In the genomic region with DNA sequence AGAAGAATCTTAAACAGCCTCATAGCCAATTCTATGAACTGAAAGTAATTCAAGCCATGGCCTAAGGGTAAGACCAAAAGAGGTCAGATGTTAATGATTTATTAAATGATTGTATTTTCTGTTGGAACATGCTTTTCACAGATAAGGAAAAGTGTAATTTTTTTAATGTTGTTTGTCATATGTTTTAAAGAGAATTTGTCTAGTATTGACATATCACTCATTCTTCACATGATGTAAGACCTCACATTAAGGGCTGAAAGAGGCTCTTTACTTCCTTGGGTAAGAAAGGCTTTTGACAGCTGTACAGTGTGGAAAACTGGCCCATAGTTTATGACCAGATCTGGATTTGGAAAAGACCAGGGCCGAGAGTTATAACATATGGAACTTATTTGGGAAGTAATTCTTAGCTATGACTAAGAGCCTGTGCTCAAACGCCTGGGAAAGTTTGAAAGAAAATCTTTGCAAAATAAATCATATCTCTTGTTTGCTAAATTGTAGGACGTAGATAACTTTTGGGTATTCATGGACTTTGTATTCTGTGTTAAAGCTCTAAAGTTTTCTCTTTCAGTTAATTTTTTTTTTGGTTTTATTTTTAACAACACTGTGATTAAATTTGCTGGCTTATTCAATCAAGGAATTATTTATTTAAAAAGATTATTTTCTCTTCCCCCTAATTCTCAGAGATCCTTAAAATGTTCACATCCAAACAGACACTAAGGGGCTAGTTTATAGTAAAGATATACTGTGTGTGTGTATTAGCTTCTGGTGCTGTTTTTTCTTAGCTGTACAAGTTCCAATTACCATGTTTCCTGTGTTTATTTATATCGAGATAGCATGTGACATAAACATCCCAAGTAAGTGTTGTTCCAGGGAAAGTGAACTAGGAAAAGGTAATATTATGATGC, we compare ENCODE assay signal across 11 cellular contexts.
DNase-seq lines count a peak whose midpoint lies in the region; ATAC-seq and TF ChIP-seq lines count a peak whose summit lies in the region.
"Had no signal": no experiment of that assay in that cellular context is flagged by ENCODE, and none has a peak within 500 bp of the region (broad histone marks: within the 10 kb centered on the region; RNA-seq: fewer than 3 reads in every experiment).

No MANE protein-coding gene starts in this region.

- intact Hi-C loops in breast epithelium (cut with DNase I; ENCODE audit: low total_unique reads) (no loop called here), mammary epithelial cell (cut with micrococcal nuclease) (no loop called here), aorta (cut with DNase I) (no loop called here)

- no TSS peak for BruUV-seq in mammary epithelial cell (replicated peaks; lab: Mats Ljungman, UMichigan)

- H3K4me1 ChIP-seq in breast epithelium (no peaks in the 10 kb centered on the region), mammary epithelial cell (ENCODE audit: insufficient read depth, low read length) (peaks cover 14% of the 10 kb centered on the region), mesenchymal stem cell (ENCODE audit: control insufficient read depth, insufficient read depth, low read depth, low read length) (peaks cover 3% of the 10 kb centered on the region), aorta (ENCODE audit: control insufficient read depth in 1 of 2, insufficient read depth in 2 of 2, low read length in 2 of 2) (no peaks in the 10 kb centered on the region)
- H3K4me1 ChIP-seq: parathyroid adenoma had no signal

- H3K9me3 ChIP-seq in breast epithelium (no peaks in the 10 kb centered on the region), mammary epithelial cell (replicated peaks; ENCODE audit: insufficient read depth, low read length) (no peaks in the 10 kb centered on the region), mesenchymal stem cell (ENCODE audit: control insufficient read depth, low read length) (no peaks in the 10 kb centered on the region), aorta (ENCODE audit: control insufficient read depth, low read length) (no peaks in the 10 kb centered on the region), MG63 (no peaks in the 10 kb centered on the region)

- H3K23ac ChIP-seq in mesenchymal stem cell (ENCODE audit: low read length in 2 of 2), result no peak overlapping the region

- no peak for DNase-seq in breast epithelium (ENCODE audit: low spot score in 2 of 2)
- DNase-seq in mammary epithelial cell, result no peak
- DNase-seq in dedifferentiated amniotic fluid mesenchymal stem cell (ENCODE audit: extremely low spot score), result peak; percentile 96
- peak; percentile 83 for DNase-seq in mesenchymal stem cell
- no peak for DNase-seq in aorta
- no peak for DNase-seq in NCI-H526 (lab: John Stamatoyannopoulos, UW)
- no peak for DNase-seq in germinal center (ENCODE audit: low spot score)
- no peak for DNase-seq in MG63
- DNase-seq: activated CD4-positive, alpha-beta T cell treated with anti-CD3 and anti-CD28 coated beads, Interleukin-2, amount 10 ng/mL, durations not matched to agents 7 days and 5 days; activated naive CD4-positive, alpha-beta T cell treated with anti-CD3 and anti-CD28 coated beads for 36 hours had no signal

- no peak overlapping the region for H4K91ac ChIP-seq in mesenchymal stem cell (ENCODE audit: low read length)

- H2BK5ac ChIP-seq in mesenchymal stem cell (ENCODE audit: low read depth, low read length, poor library complexity, severe bottlenecking), result no peak overlapping the region

- H2BK15ac ChIP-seq in mesenchymal stem cell (ENCODE audit: low read depth, poor library complexity, severe bottlenecking), result no peak overlapping the region

- H2BK120ac ChIP-seq in mesenchymal stem cell (ENCODE audit: low read depth, low read length), result no peak overlapping the region

- 97% methylated on average over 4 of the region's 4 CpGs for WGBS in mammary epithelial cell (ENCODE audit: low coverage, missing lambda C conversion rate)
- WGBS in mesenchymal stem cell, result 5% methylated on average over 2 of the region's 4 CpGs
- 5% methylated on average over 4 of the region's 4 CpGs for WGBS in aorta, 2 donors

- peak; percentile 67 for ATAC-seq in aorta (ENCODE audit: low FRiP score)

- H3K36me3 ChIP-seq in breast epithelium, result no peaks in the 10 kb centered on the region
- no peaks in the 10 kb centered on the region for H3K36me3 ChIP-seq in mammary epithelial cell (ENCODE audit: insufficient read depth, low read length)
- no peaks in the 10 kb centered on the region for H3K36me3 ChIP-seq in mesenchymal stem cell (ENCODE audit: control insufficient read depth in 1 of 2, insufficient read depth in 2 of 2, low read depth in 1 of 2, low read length in 2 of 2)
- H3K36me3 ChIP-seq in aorta (ENCODE audit: control insufficient read depth in 1 of 2, insufficient read depth in 2 of 2, low read length in 1 of 2), result no peaks in the 10 kb centered on the region
- no peaks in the 10 kb centered on the region for H3K36me3 ChIP-seq in MG63

- H3K79me2 ChIP-seq in mammary epithelial cell (ENCODE audit: insufficient read depth, low read length), result no peaks in the 10 kb centered on the region
- H3K79me2 ChIP-seq: parathyroid adenoma had no signal

- H2AK5ac ChIP-seq in mesenchymal stem cell (ENCODE audit: low read length, severe bottlenecking), result no peak overlapping the region

- H3K27me3 ChIP-seq in breast epithelium, result no peaks in the 10 kb centered on the region
- H3K27me3 ChIP-seq in mammary epithelial cell (ENCODE audit: insufficient read depth, low read length), result no peaks in the 10 kb centered on the region
- H3K27me3 ChIP-seq in mesenchymal stem cell (ENCODE audit: control insufficient read depth in 1 of 2, insufficient read depth in 1 of 2, low read length in 2 of 2), result no peaks in the 10 kb centered on the region
- H3K27me3 ChIP-seq in aorta (ENCODE audit: control insufficient read depth in 1 of 2, insufficient read depth in 2 of 2, low read length in 1 of 2), result no peaks in the 10 kb centered on the region
- no peaks in the 10 kb centered on the region for H3K27me3 ChIP-seq in MG63

- H3K4ac ChIP-seq in mesenchymal stem cell (ENCODE audit: low read depth in 1 of 2, low read length in 2 of 2), result peak overlapping the region in 1 of 2 experiments; percentile 7

- no peaks in the 10 kb centered on the region for H4K20me1 ChIP-seq in mammary epithelial cell (ENCODE audit: insufficient read depth, low read length)

- no peak for TF ChIP-seq POLR2A in breast epithelium (IDR thresholded peaks at IDR 0.05)

- no peak overlapping the region for H2AFZ ChIP-seq in mammary epithelial cell (ENCODE audit: low read depth, low read length)
- no peak overlapping the region for H2AFZ ChIP-seq in mesenchymal stem cell (ENCODE audit: low read depth, low read length)
- H2AFZ ChIP-seq: parathyroid adenoma had no signal

- dilution Hi-C loops in mammary epithelial cell (cut with HindIII; ENCODE audit: low sequenced_read_pairs), result loop anchor here (25.0 kb wide), 1 partner anchor 262 kb away; no protein-coding TSS in a partner anchor

- CTCF ChIA-PET in mammary epithelial cell (lab: Charles Lee; ENCODE audit: low non-redundant PET), result no interaction called here

- H2BK12ac ChIP-seq in mesenchymal stem cell (ENCODE audit: low read length in 2 of 2), result no peak overlapping the region

- in situ Hi-C loops in mammary epithelial cell (cut with MboI; ENCODE audit: low sequenced_read_pairs in 2 of 2), result no loop called here

- H3K4me2 ChIP-seq in mammary epithelial cell (ENCODE audit: insufficient read depth, low read depth, low read length), result no peak overlapping the region
- no peak overlapping the region for H3K4me2 ChIP-seq in mesenchymal stem cell (ENCODE audit: low read length, poor library complexity, severe bottlenecking)

- peaks cover 17% of the 10 kb centered on the region for H3K79me1 ChIP-seq in mesenchymal stem cell (replicated peaks; ENCODE audit: low read length, poor library complexity, severe bottlenecking)

- H3K4me3 ChIP-seq in breast epithelium (no peak overlapping the region), mammary epithelial cell (replicated peaks in 1 of 3; ENCODE audit: insufficient read depth in 1 of 3, low read depth in 2 of 3, low read length in 3 of 3) (no peak overlapping the region), mesenchymal stem cell (ENCODE audit: insufficient read depth in 1 of 2, low read depth in 1 of 2, low read length in 2 of 2) (peak overlapping the region in 1 of 2 experiments; percentile 37), aorta (ENCODE audit: low read length in 2 of 2) (no peak overlapping the region), MG63 (no peak overlapping the region)

- no peak overlapping the region for H4K8ac ChIP-seq in mesenchymal stem cell (ENCODE audit: low read length)

- no peak overlapping the region for H3K18ac ChIP-seq in mesenchymal stem cell (ENCODE audit: low read depth in 1 of 2, low read length in 2 of 2)

- no peak overlapping the region for H3K9ac ChIP-seq in mammary epithelial cell (ENCODE audit: insufficient read depth, low read length)
- H3K9ac ChIP-seq in mesenchymal stem cell (ENCODE audit: low read length), result peak overlapping the region; percentile 66
- H3K9ac ChIP-seq: parathyroid adenoma had no signal

- H3K27ac ChIP-seq in breast epithelium (peak overlapping the region; percentile 20 to 30), mammary epithelial cell (ENCODE audit: insufficient read depth, low read depth, low read length) (no peak overlapping the region), mesenchymal stem cell (ENCODE audit: low read length, poor library complexity, severe bottlenecking) (peak overlapping the region; percentile 48), aorta (ENCODE audit: low read depth in 1 of 2, low read length in 2 of 2) (no peak overlapping the region)
- H3K27ac ChIP-seq: parathyroid adenoma had no signal

- TF ChIP-seq CTCF in breast epithelium (IDR thresholded peaks at IDR 0.05) (no peak), mammary epithelial cell (conservative IDR thresholded peaks at IDR 0.05 in 1 of 2, IDR thresholded peaks at IDR 0.05 in 1 of 2; ENCODE audit: extremely low read depth in 1 of 2, insufficient read depth in 1 of 2, low read depth in 1 of 2, low read length in 2 of 2) (no peak)

- H3K14ac ChIP-seq in mesenchymal stem cell (ENCODE audit: low read length in 2 of 2), result no peak overlapping the region

Comparison
In these comparisons a context has a peak if more than half of its experiments do, and no peak if none do; other contexts are left out.
1. H3K27ac ChIP-seq: peak in breast epithelium (2 of 2) and mesenchymal stem cell (single experiment); none in mammary epithelial cell (single experiment) and aorta (0 of 2).
2. DNase-seq: peak in dedifferentiated amniotic fluid mesenchymal stem cell (single experiment) and mesenchymal stem cell (single experiment); none in breast epithelium (0 of 2), mammary epithelial cell (single experiment), aorta (0 of 2), NCI-H526 (0 of 2), germinal center (single experiment) and MG63 (single experiment).